ENCODE assay signal across 27 cellular contexts in the genomic region with DNA sequence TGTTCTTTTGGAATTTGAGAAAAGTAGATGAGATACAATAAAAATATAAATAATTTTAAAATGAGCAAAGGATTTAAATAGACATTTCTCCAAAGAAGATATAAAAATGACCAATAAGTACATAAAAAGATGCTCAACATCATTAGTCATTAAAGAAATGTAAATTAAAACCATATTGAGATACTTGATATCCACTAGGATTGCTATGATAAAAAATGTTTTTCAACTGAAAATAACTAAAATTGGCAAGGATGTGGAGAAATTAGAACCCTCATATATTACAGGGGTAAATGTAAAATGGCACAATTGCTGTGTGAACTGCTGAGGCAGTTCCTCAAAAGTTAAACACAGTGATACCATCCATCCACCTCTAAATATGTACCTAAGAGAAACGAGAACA.
"Had no signal": no experiment of that assay in that cellular context is flagged by ENCODE, and none has a peak within 500 bp of the region (broad histone marks: within the 10 kb centered on the region; RNA-seq: fewer than 3 reads in every experiment).

No MANE protein-coding gene starts in this region.

- DNase-seq: activated CD4-positive, alpha-beta T cell treated with anti-CD3 and anti-CD28 coated beads, Interleukin-2, amount 10 ng/mL, durations not matched to agents 7 days and 5 days; activated CD4-positive, CD25-positive, alpha-beta regulatory T cell treated with anti-CD3 and anti-CD28 coated beads, Interleukin-2, amount 50 U/mL, for 72 hours; activated CD8-positive, alpha-beta memory T cell treated with anti-CD3 and anti-CD28 coated beads, Interleukin-2, amount 10 ng/mL, durations not matched to agents 7 days and 5 days; activated CD8-positive, alpha-beta T cell treated with anti-CD3 and anti-CD28 coated beads for 36 hours; activated gamma-delta T cell; activated T-cell treated with anti-CD3 and anti-CD28 coated beads for 4 hours; central memory CD4-positive, alpha-beta T cell; colonic mucosa; dorsolateral prefrontal cortex; foreskin melanocyte; glutamatergic neuron; hippocampal formation; left ventricle myocardium superior; mammary epithelial cell; natural killer cell; ovary; stimulated activated CD4-positive, alpha-beta T cell treated with anti-CD3 and anti-CD28 coated beads, Interleukin-4, amount 100 ng/mL, for 1 hour; stimulated activated naive CD4-positive, alpha-beta T cell; testis; trophoblast cell; uterus; WERI-Rb-1 had no signal

- H3K4me3 Mint-ChIP-seq: activated CD4-positive, alpha-beta T cell treated with anti-CD3 and anti-CD28 coated beads, Interleukin-2, amount 10 ng/mL, durations not matched to agents 7 days and 5 days; activated CD8-positive, alpha-beta memory T cell treated with anti-CD3 and anti-CD28 coated beads, Interleukin-2, amount 10 ng/mL, durations not matched to agents 7 days and 5 days; activated CD8-positive, alpha-beta T cell treated with anti-CD3 and anti-CD28 coated beads for 36 hours; activated naive CD4-positive, alpha-beta T cell treated with anti-CD3 and anti-CD28 coated beads, Interleukin-2, amount 50 U/mL, for 24 hours; mesothelial cell of epicardium; natural killer cell had no signal

- H3K27me3 ChIP-seq: colonic mucosa, dorsolateral prefrontal cortex, ovary, testis, uterus had no signal

- H3K4me3 ChIP-seq: colonic mucosa, dorsolateral prefrontal cortex, ovary, prostate gland, testis, uterus had no signal

- H3K4me1 ChIP-seq: colonic mucosa, prostate gland, uterus had no signal

- H3K27me3 Mint-ChIP-seq: activated CD4-positive, alpha-beta T cell treated with anti-CD3 and anti-CD28 coated beads, Interleukin-2, amount 10 ng/mL, durations not matched to agents 7 days and 5 days; activated CD8-positive, alpha-beta memory T cell treated with anti-CD3 and anti-CD28 coated beads, Interleukin-2, amount 10 ng/mL, durations not matched to agents 7 days and 5 days; activated CD8-positive, alpha-beta T cell treated with anti-CD3 and anti-CD28 coated beads for 36 hours; activated naive CD4-positive, alpha-beta T cell treated with anti-CD3 and anti-CD28 coated beads, Interleukin-2, amount 50 U/mL, for 24 hours had no signal

- H3K9me3 Mint-ChIP-seq: activated CD4-positive, alpha-beta T cell treated with anti-CD3 and anti-CD28 coated beads, Interleukin-2, amount 10 ng/mL, durations not matched to agents 7 days and 5 days; activated CD8-positive, alpha-beta T cell treated with anti-CD3 and anti-CD28 coated beads for 36 hours; activated naive CD4-positive, alpha-beta T cell treated with anti-CD3 and anti-CD28 coated beads, Interleukin-2, amount 50 U/mL, for 24 hours; mesothelial cell of epicardium; natural killer cell had no signal

- H3K36me3 ChIP-seq: colonic mucosa, ovary, prostate gland, uterus, WERI-Rb-1 had no signal

- H3K27ac ChIP-seq: colonic mucosa, dorsolateral prefrontal cortex, ovary, prostate gland, testis, uterus, WERI-Rb-1 had no signal

- FAIRE-seq: astrocyte, TTC549 had no signal

- ATAC-seq: activated CD8-positive, alpha-beta memory T cell treated with anti-CD3 and anti-CD28 coated beads, Interleukin-2, amount 10 ng/mL, durations not matched to agents 7 days and 5 days; left ventricle myocardium superior; natural killer cell had no signal

- H3K27ac Mint-ChIP-seq: activated CD4-positive, alpha-beta T cell treated with anti-CD3 and anti-CD28 coated beads, Interleukin-2, amount 10 ng/mL, durations not matched to agents 7 days and 5 days; activated CD8-positive, alpha-beta memory T cell treated with anti-CD3 and anti-CD28 coated beads, Interleukin-2, amount 10 ng/mL, durations not matched to agents 7 days and 5 days; activated CD8-positive, alpha-beta T cell treated with anti-CD3 and anti-CD28 coated beads for 36 hours; activated naive CD4-positive, alpha-beta T cell treated with anti-CD3 and anti-CD28 coated beads, Interleukin-2, amount 50 U/mL, for 24 hours; mesothelial cell of epicardium; natural killer cell had no signal

- H3K36me3 Mint-ChIP-seq: mesothelial cell of epicardium, natural killer cell had no signal
